ENCODE assay signal across 25 cellular contexts in the genomic region with DNA sequence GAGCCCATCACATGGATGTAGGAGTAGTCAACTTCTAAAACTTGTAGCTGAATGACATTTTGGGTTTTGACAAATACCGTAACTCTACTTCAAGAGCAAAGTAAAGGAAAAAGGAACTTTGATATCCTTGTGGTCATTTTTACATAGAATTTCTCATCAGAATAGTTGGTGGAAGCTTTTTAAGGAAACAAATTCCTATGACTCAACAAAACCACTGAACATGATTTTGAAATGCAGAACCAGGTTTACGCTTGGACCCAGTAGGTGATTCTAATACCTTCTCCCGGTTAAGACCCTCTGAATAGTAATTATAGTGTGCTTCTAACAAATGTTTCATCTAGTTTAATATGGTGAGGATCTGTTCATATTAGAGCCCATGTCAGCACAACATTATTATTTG.
DNase-seq lines count a peak whose midpoint lies in the region; ATAC-seq, FAIRE-seq and TF ChIP-seq lines count a peak whose summit lies in the region.
"Had no signal": no experiment of that assay in that cellular context is flagged by ENCODE, and none has a peak within 500 bp of the region (broad histone marks: within the 10 kb centered on the region; RNA-seq: fewer than 3 reads in every experiment).

No MANE protein-coding gene starts in this region.

- H3K9me3 ChIP-seq in mucosa of descending colon = no peaks in the 10 kb centered on the region
- H3K9me3 ChIP-seq: ascending aorta, thyroid gland had no signal

- peak; percentile 87 for DNase-seq in HCEC 1CT
- peak; percentile 41 for DNase-seq in NOMO-1 treated with DMSO at 0.1 percent for 48 hours (lab: John Stamatoyannopoulos, UW; ENCODE audit: unreplicated experiment)
- DNase-seq in bronchial epithelial cell (ENCODE audit: low read depth) = peak; percentile 57
- DNase-seq in kidney tubule cell (ENCODE audit: low spot score) = peak; percentile 49
- DNase-seq in mucosa of descending colon = no peak
- no peak for DNase-seq in GM12891 (ENCODE audit: insufficient read length, low spot score)
- DNase-seq: activated CD4-positive, alpha-beta T cell treated with anti-CD3 and anti-CD28 coated beads for 36 hours; AML-193; CD8-positive, alpha-beta T cell; DMS53; effector CD4-positive, alpha-beta T cell; natural killer cell; NCI-H1436; NCI-H2171; NCI-H526 treated with DMSO at 0.1 percent for 48 hours; SHP77; stimulated activated CD4-positive, alpha-beta T cell treated with anti-CD3 and anti-CD28 coated beads, Interleukin-4, amount 100 ng/mL, for 24 hours; thyroid gland had no signal

- H3K36me3 ChIP-seq in bronchial epithelial cell (ENCODE audit: control insufficient read depth, insufficient read depth, low read length) = no peaks in the 10 kb centered on the region
- H3K36me3 ChIP-seq in mucosa of descending colon (ENCODE audit: low read depth) = no peaks in the 10 kb centered on the region
- H3K36me3 ChIP-seq: ascending aorta, thyroid gland had no signal

- intact Hi-C loops in mucosa of descending colon (cut with DNase I, micrococcal nuclease) = no loop called here

- no peak for FAIRE-seq in bronchial epithelial cell (lab: Jason Lieb, UNC)
- FAIRE-seq in GM12891 (lab: Jason Lieb, UNC) = no peak
- FAIRE-seq: GM12878, TTC549 had no signal

- no peak for ATAC-seq in mucosa of descending colon
- ATAC-seq in HG02840 (IDR thresholded peaks at IDR 0.05; ENCODE audit: low FRiP score, unreplicated experiment) = no peak
- ATAC-seq: activated CD4-positive, alpha-beta T cell treated with anti-CD3 and anti-CD28 coated beads for 36 hours; activated naive CD4-positive, alpha-beta T cell treated with anti-CD3 and anti-CD28 coated beads, Interleukin-2, amount 50 U/mL, for 72 hours; CD8-positive, alpha-beta T cell; esophagus mucosa; GM12878; left lobe of liver; natural killer cell had no signal

- no peaks in the 10 kb centered on the region for H3K27me3 ChIP-seq in bronchial epithelial cell (ENCODE audit: control insufficient read depth, insufficient read depth, low read length)
- H3K27me3 ChIP-seq: ascending aorta, thyroid gland had no signal

- no peak for TF ChIP-seq POLR2A in GM12891 (IDR thresholded peaks at IDR 0.05; ENCODE audit: low read depth, low read length)

- TF ChIP-seq CTCF in bronchial epithelial cell (IDR thresholded peaks at IDR 0.05; ENCODE audit: insufficient read depth, low read length, severe bottlenecking) (no peak), mucosa of descending colon (IDR thresholded peaks at IDR 0.05) (no peak)

- no peaks in the 10 kb centered on the region for H3K4me1 ChIP-seq in mucosa of descending colon (ENCODE audit: low read depth)
- H3K4me1 ChIP-seq: ascending aorta, thyroid gland had no signal

- H3K4me3 ChIP-seq in bronchial epithelial cell (ENCODE audit: low read depth, low read length) (no peak overlapping the region), mucosa of descending colon (no peak overlapping the region)
- H3K4me3 ChIP-seq: ascending aorta, GM12878, thyroid gland had no signal

TF ChIP-seq in GM12891, 5 proteins besides CTCF, POLR2A, EP300 and RAD21:
- TF ChIP-seq SPI1 (IDR thresholded peaks at IDR 0.05; ENCODE audit: low read depth, low read length) (no peak), TAF1 (IDR thresholded peaks at IDR 0.05; ENCODE audit: low read depth, low read length) (no peak), POLR2AphosphoS5 (IDR thresholded peaks at IDR 0.05; ENCODE audit: low read depth, low read length) (no peak), POU2F2 (IDR thresholded peaks at IDR 0.05; ENCODE audit: low read depth, low read length) (no peak), PAX5 (IDR thresholded peaks at IDR 0.05; ENCODE audit: insufficient read depth, low read length, severe bottlenecking) (no peak)

Comparison
In these comparisons a context has a peak if more than half of its experiments do, and no peak if none do; other contexts are left out.
1. DNase-seq: peak in HCEC 1CT (single experiment), NOMO-1 treated with DMSO at 0.1 percent for 48 hours (single experiment), bronchial epithelial cell (single experiment) and kidney tubule cell (single experiment); none in mucosa of descending colon (0 of 3) and GM12891 (single experiment).